8 cellular contexts compared by ENCODE assay signal in the genomic region with DNA sequence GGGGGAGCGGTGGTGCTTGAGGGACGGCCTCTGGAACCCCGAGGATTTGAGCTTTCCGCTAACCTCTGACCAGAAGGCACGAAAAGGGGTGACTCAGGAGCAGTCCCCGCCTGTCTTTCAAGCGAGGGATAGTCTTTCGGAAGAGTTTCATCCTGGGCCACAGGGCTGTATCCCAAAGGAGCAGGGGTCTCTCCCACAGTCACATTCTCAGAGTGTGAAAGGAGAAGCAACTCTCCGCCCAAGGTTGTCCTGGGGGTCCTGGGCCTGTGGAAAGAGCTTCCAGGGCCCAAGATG.
DNase-seq lines count a peak whose midpoint lies in the region; TF ChIP-seq lines count a peak whose summit lies in the region.

No MANE protein-coding gene starts in this region.

- peaks cover 7% of the 10 kb centered on the region for H3K4me1 ChIP-seq in rectal smooth muscle tissue (ENCODE audit: control insufficient read depth, insufficient read depth, low read length)

- H3K27me3 ChIP-seq in rectal smooth muscle tissue (ENCODE audit: control insufficient read depth, insufficient read depth, low read length): no peaks in the 10 kb centered on the region

- DNase-seq in GM12864 (ENCODE audit: low read depth): no peak
- no peak for DNase-seq in SK-N-MC (ENCODE audit: low read depth, low spot score)
- DNase-seq in fibroblast of pulmonary artery (ENCODE audit: low read depth): no peak
- DNase-seq in NCI-H69 (lab: John Stamatoyannopoulos, UW): no peak
- DNase-seq in cerebellar cortex (ENCODE audit: low spot score): no peak
- no peak for DNase-seq in AG08396 (ENCODE audit: low spot score)
- DNase-seq in hypothalamus (lab: John Stamatoyannopoulos, UW): no peak

- no peak overlapping the region for H3K9ac ChIP-seq in SK-N-MC (ENCODE audit: insufficient read length)
- H3K9ac ChIP-seq in rectal smooth muscle tissue (ENCODE audit: low read length): peak overlapping the region; percentile 53

- H3K27ac ChIP-seq in SK-N-MC (no peak overlapping the region), rectal smooth muscle tissue (ENCODE audit: low read depth, low read length) (no peak overlapping the region)

- H3K4me3 ChIP-seq in GM12864 (ENCODE audit: low read depth, low read length) (peak overlapping the region; percentile 25), SK-N-MC (peak overlapping the region; percentile 62), fibroblast of pulmonary artery (replicated peaks; ENCODE audit: low read depth, low read length) (peak overlapping the region; percentile 55), rectal smooth muscle tissue (ENCODE audit: low read length) (peak overlapping the region; percentile 78)

- no peak for TF ChIP-seq CTCF in GM12864 (IDR thresholded peaks at IDR 0.05; ENCODE audit: low read depth, low read length, missing control alignments)
- TF ChIP-seq CTCF in fibroblast of pulmonary artery (IDR thresholded peaks at IDR 0.05; ENCODE audit: low read length, missing control alignments): no peak

- H3K36me3 ChIP-seq in SK-N-MC (ENCODE audit: insufficient read depth, low read length): peaks cover 9% of the 10 kb centered on the region; the same call in 1 of the 2 replicates
- no peaks in the 10 kb centered on the region for H3K36me3 ChIP-seq in rectal smooth muscle tissue (ENCODE audit: control insufficient read depth, insufficient read depth, low read length)

- H3K9me3 ChIP-seq in SK-N-MC (ENCODE audit: low read depth, low read length): no peaks in the 10 kb centered on the region

Comparison
In these comparisons a context has a peak if more than half of its experiments do, and no peak if none do; other contexts are left out.
1. H3K4me3 ChIP-seq: peak in every context shown above with its lines; median percentile 78 in rectal smooth muscle tissue; 62 in SK-N-MC; 55 in fibroblast of pulmonary artery; 25 in GM12864.